Comparison of ENCODE assay signal across 15 cellular contexts in genomic region chr3:35393916-35394315, GRCh38.
DNase-seq lines count a peak whose midpoint lies in the region; ATAC-seq and TF ChIP-seq lines count a peak whose summit lies in the region.
"Had no signal": no experiment of that assay in that cellular context is flagged by ENCODE, and none has a peak within 500 bp of the region (broad histone marks: within the 10 kb centered on the region; RNA-seq: fewer than 3 reads in every experiment).

No MANE protein-coding gene starts in this region.

- H3K9me3 ChIP-seq in DND-41 (ENCODE audit: insufficient read depth, low read length, severe bottlenecking) (peaks cover 32% of the 10 kb centered on the region), suprapubic skin (peaks cover 22% of the 10 kb centered on the region)
- H3K9me3 ChIP-seq: adrenal gland, gastrocnemius medialis, SJSA1 had no signal

- no peaks in the 10 kb centered on the region for H3K79me2 ChIP-seq in DND-41 (ENCODE audit: insufficient read depth, low read length)

- H3K4me3 ChIP-seq in DND-41 (ENCODE audit: low read depth in 1 of 2, low read length in 2 of 2) (no peak overlapping the region), choroid plexus epithelial cell (ENCODE audit: low read depth, low read length) (no peak overlapping the region), suprapubic skin (no peak overlapping the region)
- H3K4me3 ChIP-seq: adrenal gland, gastrocnemius medialis, SJSA1 had no signal

- peak overlapping the region; percentile 59 for H3K27ac ChIP-seq in DND-41 (ENCODE audit: low read length)
- H3K27ac ChIP-seq in suprapubic skin: no peak overlapping the region
- H3K27ac ChIP-seq: adrenal gland, gastrocnemius medialis, SJSA1 had no signal

- H3K4me1 ChIP-seq in DND-41 (ENCODE audit: insufficient read depth, low read length) (peaks cover 18% of the 10 kb centered on the region), suprapubic skin (no peaks in the 10 kb centered on the region)
- H3K4me1 ChIP-seq: adrenal gland, gastrocnemius medialis, SJSA1 had no signal

- H3K9ac ChIP-seq in DND-41 (ENCODE audit: low read depth, low read length): no peak overlapping the region

- no peak for TF ChIP-seq POLR2A in suprapubic skin (IDR thresholded peaks at IDR 0.05)

- no peak overlapping the region for H3K4me2 ChIP-seq in DND-41 (ENCODE audit: insufficient read depth, low read length)

- no peak for TF ChIP-seq EP300 in suprapubic skin (IDR thresholded peaks at IDR 0.05)

- no peaks in the 10 kb centered on the region for H4K20me1 ChIP-seq in DND-41 (ENCODE audit: insufficient read depth, low read length)

- DNase-seq in DND-41: peak; percentile 18
- DNase-seq in NCI-H2196 treated with DMSO at 0.1 percent for 48 hours (lab: John Stamatoyannopoulos, UW; ENCODE audit: unreplicated experiment): peak; percentile 26
- peak; percentile 58 for DNase-seq in choroid plexus epithelial cell (ENCODE audit: low read depth)
- DNase-seq in non-pigmented ciliary epithelial cell (ENCODE audit: low read depth): peak; percentile 23
- no peak for DNase-seq in suprapubic skin (ENCODE audit: low spot score in 2 of 2)
- DNase-seq in middle frontal gyrus (ENCODE audit: extremely low spot score, low spot score): no peak
- DNase-seq: adrenal gland; CD4-positive, CD25-positive, alpha-beta regulatory T cell; gastrocnemius medialis; left colon; NCI-H774; substantia nigra had no signal

- TF ChIP-seq CTCF in DND-41 (IDR thresholded peaks at IDR 0.05; ENCODE audit: borderline replicate concordance, extremely low read depth, low read length, poor library complexity, severe bottlenecking) (no peak), choroid plexus epithelial cell (conservative IDR thresholded peaks at IDR 0.05; ENCODE audit: low read depth, low read length) (no peak), suprapubic skin (IDR thresholded peaks at IDR 0.05) (no peak)

- ATAC-seq in DND-41 (ENCODE audit: insufficient read depth, low read depth): no peak; the same call in 1 of the 3 replicates
- no peak for ATAC-seq in GM19452 (IDR thresholded peaks at IDR 0.05; ENCODE audit: unreplicated experiment)
- ATAC-seq: gastrocnemius medialis; left colon; natural killer cell treated with Interleukin-12 subunit alpha and Interleukin-12 subunit beta and Interleukin-15 and Interleukin-18, amount 100 ng/mL, for 72 hours had no signal

- H2AFZ ChIP-seq in DND-41 (ENCODE audit: low read depth, low read length): peak overlapping the region; percentile 1; the same call in 1 of the 2 replicates

- WGBS in suprapubic skin: 65% methylated on average over 4 of the region's 4 CpGs

- H3K27me3 ChIP-seq in DND-41 (ENCODE audit: insufficient read depth, low read length, poor library complexity) (no peaks in the 10 kb centered on the region), suprapubic skin (no peaks in the 10 kb centered on the region)
- H3K27me3 ChIP-seq: adrenal gland, gastrocnemius medialis, SJSA1 had no signal

- peaks cover 11% of the 10 kb centered on the region for H3K36me3 ChIP-seq in DND-41 (ENCODE audit: insufficient read depth, low read length)
- no peaks in the 10 kb centered on the region for H3K36me3 ChIP-seq in suprapubic skin
- H3K36me3 ChIP-seq: adrenal gland, gastrocnemius medialis, SJSA1 had no signal

Comparison
In these comparisons a context has a peak if more than half of its experiments do, and no peak if none do; other contexts are left out.
1. DNase-seq: peak in DND-41 (single experiment), NCI-H2196 treated with DMSO at 0.1 percent for 48 hours (single experiment), choroid plexus epithelial cell (single experiment) and non-pigmented ciliary epithelial cell (single experiment); none in suprapubic skin (0 of 2) and middle frontal gyrus (single experiment).